Comparison of ENCODE assay signal across 1 cellular context in the genomic region with DNA sequence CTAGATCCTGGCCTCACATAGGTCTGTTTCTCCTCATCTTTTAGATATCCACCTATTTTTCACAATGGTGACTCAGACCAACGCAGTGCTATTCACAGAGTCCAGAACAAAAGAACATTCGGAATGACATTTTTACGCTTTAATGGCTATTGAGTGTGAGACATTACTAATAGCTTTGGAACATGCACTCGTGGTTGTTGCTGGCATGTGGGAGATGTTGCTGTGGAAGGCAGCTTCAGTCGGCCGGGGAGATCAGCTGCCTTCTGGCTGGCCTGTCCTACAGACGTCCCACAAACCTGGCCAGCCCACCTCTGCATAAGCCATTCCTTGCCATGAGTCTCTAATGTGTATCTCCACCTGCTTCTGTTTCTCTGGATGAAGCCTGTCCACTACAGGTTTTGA.
TF ChIP-seq lines count a peak whose summit lies in the region.

No MANE protein-coding gene starts in this region.

TF ChIP-seq in SK-N-SH, 30 proteins besides CTCF, POLR2A, EP300 and RAD21 (continued from another document):
- no peak for TF ChIP-seq ELF1 (IDR thresholded peaks at IDR 0.05)
- TF ChIP-seq POLR2AphosphoS5 (IDR thresholded peaks at IDR 0.05; ENCODE audit: low read depth, low read length) = peak; percentile 35; the same call in 1 of the 2 replicates
- 0 out of 2 replicates have a peak, but pooled peaks have one; percentile 59 for TF ChIP-seq TEAD4 (IDR thresholded peaks at IDR 0.05; ENCODE audit: borderline replicate concordance, insufficient read depth)
- peak; percentile 50; the same call in 1 of the 2 replicates for TF ChIP-seq NFIC (IDR thresholded peaks at IDR 0.05; ENCODE audit: borderline replicate concordance)
- TF ChIP-seq, protein P1, sequence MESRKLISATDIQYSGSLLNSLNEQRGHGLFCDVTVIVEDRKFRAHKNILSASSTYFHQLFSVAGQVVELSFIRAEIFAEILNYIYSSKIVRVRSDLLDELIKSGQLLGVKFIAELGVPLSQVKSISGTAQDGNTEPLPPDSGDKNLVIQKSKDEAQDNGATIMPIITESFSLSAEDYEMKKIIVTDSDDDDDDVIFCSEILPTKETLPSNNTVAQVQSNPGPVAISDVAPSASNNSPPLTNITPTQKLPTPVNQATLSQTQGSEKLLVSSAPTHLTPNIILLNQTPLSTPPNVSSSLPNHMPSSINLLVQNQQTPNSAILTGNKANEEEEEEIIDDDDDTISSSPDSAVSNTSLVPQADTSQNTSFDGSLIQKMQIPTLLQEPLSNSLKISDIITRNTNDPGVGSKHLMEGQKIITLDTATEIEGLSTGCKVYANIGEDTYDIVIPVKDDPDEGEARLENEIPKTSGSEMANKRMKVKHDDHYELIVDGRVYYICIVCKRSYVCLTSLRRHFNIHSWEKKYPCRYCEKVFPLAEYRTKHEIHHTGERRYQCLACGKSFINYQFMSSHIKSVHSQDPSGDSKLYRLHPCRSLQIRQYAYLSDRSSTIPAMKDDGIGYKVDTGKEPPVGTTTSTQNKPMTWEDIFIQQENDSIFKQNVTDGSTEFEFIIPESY (IDR thresholded peaks at IDR 0.05; ENCODE audit: borderline replicate concordance, low read depth) = peak; percentile 16; the same call in 1 of the 2 replicates
- TF ChIP-seq, protein P2, sequence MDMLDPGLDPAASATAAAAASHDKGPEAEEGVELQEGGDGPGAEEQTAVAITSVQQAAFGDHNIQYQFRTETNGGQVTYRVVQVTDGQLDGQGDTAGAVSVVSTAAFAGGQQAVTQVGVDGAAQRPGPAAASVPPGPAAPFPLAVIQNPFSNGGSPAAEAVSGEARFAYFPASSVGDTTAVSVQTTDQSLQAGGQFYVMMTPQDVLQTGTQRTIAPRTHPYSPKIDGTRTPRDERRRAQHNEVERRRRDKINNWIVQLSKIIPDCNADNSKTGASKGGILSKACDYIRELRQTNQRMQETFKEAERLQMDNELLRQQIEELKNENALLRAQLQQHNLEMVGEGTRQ (IDR thresholded peaks at IDR 0.05; ENCODE audit: borderline replicate concordance, low read depth, low read length) = no peak
- no peak for TF ChIP-seq EZH2phosphoT487 (IDR thresholded peaks at IDR 0.05; ENCODE audit: borderline replicate concordance, low read depth)
- no peak for TF ChIP-seq GATA2 (CRISPR knock-in tag; IDR thresholded peaks at IDR 0.05)
- peak; percentile 92 for TF ChIP-seq TCF12 (IDR thresholded peaks at IDR 0.05)
- no peak for TF ChIP-seq MEF2A (IDR thresholded peaks at IDR 0.05; ENCODE audit: borderline replicate concordance, low read depth)
- TF ChIP-seq, protein P3, sequence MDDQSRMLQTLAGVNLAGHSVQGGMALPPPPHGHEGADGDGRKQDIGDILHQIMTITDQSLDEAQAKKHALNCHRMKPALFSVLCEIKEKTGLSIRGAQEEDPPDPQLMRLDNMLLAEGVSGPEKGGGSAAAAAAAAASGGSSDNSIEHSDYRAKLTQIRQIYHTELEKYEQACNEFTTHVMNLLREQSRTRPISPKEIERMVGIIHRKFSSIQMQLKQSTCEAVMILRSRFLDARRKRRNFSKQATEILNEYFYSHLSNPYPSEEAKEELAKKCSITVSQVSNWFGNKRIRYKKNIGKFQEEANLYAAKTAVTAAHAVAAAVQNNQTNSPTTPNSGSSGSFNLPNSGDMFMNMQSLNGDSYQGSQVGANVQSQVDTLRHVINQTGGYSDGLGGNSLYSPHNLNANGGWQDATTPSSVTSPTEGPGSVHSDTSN (IDR thresholded peaks at IDR 0.05) = peak; percentile 78
- no peak for TF ChIP-seq TAF1 (IDR thresholded peaks at IDR 0.05; ENCODE audit: borderline replicate concordance, low read depth, low read length)
- TF ChIP-seq MXI1 (IDR thresholded peaks at IDR 0.05; ENCODE audit: low read depth, low read length) = no peak
- TF ChIP-seq SMC3 (IDR thresholded peaks at IDR 0.05; ENCODE audit: low read depth, low read length) = no peak
